ENCODE assay signal across 18 cellular contexts in genomic region chr7:12661581-12661980, GRCh38.
"Had no signal": no experiment of that assay in that cellular context is flagged by ENCODE, and none has a peak within 500 bp of the region (broad histone marks: within the 10 kb centered on the region; RNA-seq: fewer than 3 reads in every experiment).

No MANE protein-coding gene starts in this region.

- H3K4me2 ChIP-seq: hepatocyte had no signal

- H3K4me3 Mint-ChIP-seq: mesothelial cell of epicardium; naive thymus-derived CD4-positive, alpha-beta T cell had no signal

- H3K9me3 Mint-ChIP-seq: naive thymus-derived CD4-positive, alpha-beta T cell had no signal

- H3K27ac Mint-ChIP-seq: mesothelial cell of epicardium; naive thymus-derived CD4-positive, alpha-beta T cell had no signal

- H3K36me3 Mint-ChIP-seq: naive thymus-derived CD4-positive, alpha-beta T cell had no signal

- ATAC-seq: naive thymus-derived CD4-positive, alpha-beta T cell; sciatic nerve had no signal

- H3K4me3 ChIP-seq: dorsolateral prefrontal cortex, hepatocyte, suprapubic skin, thyroid gland, upper lobe of left lung, uterus had no signal

- H3K4me1 Mint-ChIP-seq: naive thymus-derived CD4-positive, alpha-beta T cell had no signal

- H3K27me3 ChIP-seq: dorsolateral prefrontal cortex, hepatocyte, neutrophil, suprapubic skin, thyroid gland, upper lobe of left lung, uterus had no signal

- H3K79me2 ChIP-seq: hepatocyte had no signal

- H3K27ac ChIP-seq: dorsolateral prefrontal cortex, hepatocyte, neutrophil, suprapubic skin, thyroid gland, upper lobe of left lung, uterus had no signal

- H2AFZ ChIP-seq: hepatocyte had no signal

- H3K4me1 ChIP-seq: suprapubic skin, thyroid gland, upper lobe of left lung, uterus had no signal

- DNase-seq: cortex of kidney; dorsolateral prefrontal cortex; effector CD8-positive, alpha-beta T cell; foreskin melanocyte; head of caudate nucleus; mammary epithelial cell; naive thymus-derived CD4-positive, alpha-beta T cell; small intestine; stimulated activated CD4-positive, alpha-beta T cell treated with anti-CD3 and anti-CD28 coated beads, Interleukin-2, amount 100 ng/mL, for 48 hours; stimulated activated naive CD4-positive, alpha-beta T cell treated with Interleukin-2 at 50 U/mL for 16 hours; thyroid gland; upper lobe of left lung; uterus had no signal

- H3K36me3 ChIP-seq: neutrophil, suprapubic skin, thyroid gland, upper lobe of left lung, uterus had no signal

- H3K9me3 ChIP-seq: neutrophil, suprapubic skin, thyroid gland, upper lobe of left lung, uterus had no signal
